Comparison of ENCODE assay signal across 8 cellular contexts in the genomic region with DNA sequence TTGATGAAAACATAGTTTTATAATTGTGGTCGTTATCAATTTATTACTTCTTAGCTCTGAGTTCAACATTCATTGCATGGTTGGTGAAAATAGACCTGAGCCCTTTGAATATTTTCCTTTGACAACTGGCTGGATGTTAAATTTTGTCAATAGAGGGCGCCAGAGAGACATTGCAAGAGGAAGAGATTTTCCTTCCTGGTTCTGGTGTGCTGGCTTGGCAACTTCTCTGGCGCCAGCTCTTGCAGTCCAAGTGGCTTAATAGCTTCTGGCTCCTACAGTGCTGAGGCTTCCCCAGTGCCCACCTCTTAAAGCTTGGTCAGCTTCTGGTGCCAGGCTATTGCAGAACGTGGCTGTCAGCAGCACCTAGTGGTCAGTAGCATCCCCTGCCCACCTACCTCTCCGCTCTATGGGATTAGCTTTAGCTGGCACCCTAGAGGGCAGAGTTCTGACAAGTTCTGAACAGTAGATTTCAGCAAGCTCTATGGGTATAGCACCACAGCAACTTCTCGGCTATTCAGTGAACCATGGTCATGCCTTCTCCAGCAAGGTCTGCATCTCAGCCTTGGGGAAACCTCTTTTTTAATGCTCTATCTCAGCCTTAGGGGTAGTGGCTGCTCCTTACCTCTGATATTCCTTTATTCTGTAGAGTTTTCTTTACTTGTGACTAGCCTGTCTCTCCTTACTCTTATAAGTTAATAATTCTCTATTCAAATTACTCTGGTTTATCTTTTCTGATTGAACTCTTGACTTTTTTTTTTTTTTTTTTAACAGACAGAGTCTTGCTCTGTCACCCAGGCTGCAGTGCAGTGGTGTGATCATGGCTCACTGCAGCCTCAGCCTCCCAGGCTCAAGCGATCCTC. TPM values are rescaled to one million over a fixed set of nuclear protein-coding genes. Genes with fewer than 3 reads are reported as not detected.
DNase-seq lines count a peak whose midpoint lies in the region; ATAC-seq and TF ChIP-seq lines count a peak whose summit lies in the region.

No MANE protein-coding gene starts in this region.

- no peaks in the 10 kb centered on the region for H3K27me3 ChIP-seq in mucosa of stomach (ENCODE audit: control insufficient read depth, insufficient read depth, low read length)

- no peak overlapping the region for H3K27ac ChIP-seq in OCI-LY7 (ENCODE audit: low read depth, low read length, poor library complexity, severe bottlenecking)

- H3K9me3 ChIP-seq in OCI-LY7 (ENCODE audit: low read length) (no peaks in the 10 kb centered on the region), mucosa of stomach (ENCODE audit: control insufficient read depth, low read length) (no peaks in the 10 kb centered on the region)

- no peaks in the 10 kb centered on the region for H4K20me1 ChIP-seq in OCI-LY7 (ENCODE audit: insufficient read depth, low read length)

- intact Hi-C loops in OCI-LY7 (cut with micrococcal nuclease; ENCODE audit: unreplicated experiment) = loop anchor here (1.0 to 5.0 kb wide), 4 partner anchors 58 to 185 kb away; a partner anchor contains a TSS

- H3K36me3 ChIP-seq in OCI-LY7 (ENCODE audit: insufficient read depth, low read length) (no peaks in the 10 kb centered on the region), mucosa of stomach (ENCODE audit: control insufficient read depth, insufficient read depth, low read length) (no peaks in the 10 kb centered on the region)

- H3K4me1 ChIP-seq in OCI-LY7 (ENCODE audit: insufficient read depth, low read length, poor library complexity, severe bottlenecking) (no peaks in the 10 kb centered on the region), mucosa of stomach (ENCODE audit: control insufficient read depth, insufficient read depth, low read length) (peaks cover 37% of the 10 kb centered on the region)

- H2AFZ ChIP-seq in OCI-LY7 (ENCODE audit: low read length) = peak overlapping the region; percentile 71

- peak; percentile 62 for ATAC-seq in GM18909 (IDR thresholded peaks at IDR 0.05; ENCODE audit: poor library complexity, unreplicated experiment)

- POLR2A ChIA-PET in AG04449 (lab: Yijun Ruan, JAX) (no interaction called here), OCI-LY7 (lab: Charles Lee) (interaction anchor here (1.2 to 1.5 kb wide), 2 partner anchors 27 to 111 kb away, joined by 3 read pairs; no protein-coding TSS in a partner anchor)

- DNase-seq in AG04449 (ENCODE audit: low read depth, low spot score) = peak; percentile 36
- peak; percentile 89 for DNase-seq in KBM-7
- DNase-seq in OCI-LY7 (ENCODE audit: low spot score) = peak; percentile 85
- DNase-seq in activated T-cell treated with anti-CD3 and anti-CD28 coated beads for 1 hour (ENCODE audit: low read depth) = peak; percentile 21
- DNase-seq in epithelial cell of proximal tubule (ENCODE audit: low read depth) = peak; percentile 48
- DNase-seq in stimulated activated CD8-positive, alpha-beta memory T cell treated with anti-CD3 and anti-CD28 coated beads, Interleukin-7, amount 100 ng/mL, for 4 hours (ENCODE audit: low read depth in 2 of 2) = peak; percentile 12 to 28

- CTCF ChIA-PET in AG04449 (lab: Yijun Ruan, JAX) = interaction anchor here (0.5 to 7.4 kb wide), 73 partner anchors 8 to 631 kb away, joined by 3 to 307 read pairs (median 5); a partner anchor contains a TSS
- CTCF ChIA-PET in OCI-LY7 (lab: Charles Lee; ENCODE audit: unreplicated experiment) = interaction anchor here (1.0 to 3.0 kb wide), 3 partner anchors 111 to 171 kb away, joined by 3 to 13 read pairs (median 4); no protein-coding TSS in a partner anchor

- no peaks in the 10 kb centered on the region for H3K9me2 ChIP-seq in OCI-LY7 (ENCODE audit: insufficient read depth, low read length)

- H3K4me2 ChIP-seq in OCI-LY7 (ENCODE audit: low read length) = peak overlapping the region; percentile 41; the same call in 1 of the 2 replicates

- no peaks in the 10 kb centered on the region for H3K79me2 ChIP-seq in OCI-LY7 (ENCODE audit: insufficient read depth, low read depth, low read length)

- BruUV-seq in OCI-LY7 (replicated peaks; lab: Mats Ljungman, UMichigan) = no TSS peak

- TF ChIP-seq CTCF in AG04449 (IDR thresholded peaks at IDR 0.05; ENCODE audit: insufficient read depth, low read length, missing control alignments) (peak; percentile 67), OCI-LY7 (conservative IDR thresholded peaks at IDR 0.05; ENCODE audit: low read length) (peak; percentile 98), epithelial cell of proximal tubule (conservative IDR thresholded peaks at IDR 0.05; ENCODE audit: low read depth, low read length) (peak; percentile 98)

- H3K4me3 ChIP-seq in AG04449 (ENCODE audit: low read depth, low read length) (no peak overlapping the region), OCI-LY7 (ENCODE audit: low read depth, low read length, poor library complexity, severe bottlenecking) (no peak overlapping the region), epithelial cell of proximal tubule (ENCODE audit: low read depth, low read length) (peak overlapping the region; percentile 23), mucosa of stomach (ENCODE audit: low read length) (no peak overlapping the region)

- peak overlapping the region; percentile 55 for H3K9ac ChIP-seq in mucosa of stomach (ENCODE audit: low read length)

- in situ Hi-C loops in KBM-7 (cut with MboI; ENCODE audit: low pct_unique_long_range_greater_than_20kb, low sequenced_read_pairs) = no loop called here

RNA-seq across cellular contexts. Expression of a gene that starts 59.4 kb away (rescaled TPM):
- 3.0 and 3.8 TPM in 2 replicates for total RNA-seq in OCI-LY7 (2014; rRNA removed; shearing (Covaris generic))
- total RNA-seq in OCI-LY7 (2022) (10.1 and 12.2 TPM in 2 replicates), epithelial cell of proximal tubule (10.6 and 11.4 TPM in 2 replicates)

Comparison
In these comparisons a context has a peak if more than half of its experiments do, and no peak if none do; other contexts are left out.
1. DNase-seq: peak in every context shown above with its lines; median percentile 89 in KBM-7; 85 in OCI-LY7; 48 in epithelial cell of proximal tubule; 36 in AG04449; 21 in activated T-cell treated with anti-CD3 and anti-CD28 coated beads for 1 hour; 20 in stimulated activated CD8-positive, alpha-beta memory T cell treated with anti-CD3 and anti-CD28 coated beads, Interleukin-7, amount 100 ng/mL, for 4 hours.